25 cellular contexts compared by ENCODE assay signal in genomic region chr22:11042116-11042515, GRCh38.
"Had no signal": no experiment of that assay in that cellular context is flagged by ENCODE, and none has a peak within 500 bp of the region (broad histone marks: within the 10 kb centered on the region; RNA-seq: fewer than 3 reads in every experiment).

No MANE protein-coding gene starts in this region.

- H3K27ac ChIP-seq: esophagus squamous epithelium, heart right ventricle, ovary, psoas muscle, right lobe of liver, thoracic aorta, tibial nerve, upper lobe of left lung had no signal

- DNase-seq: effector memory CD4-positive, alpha-beta T cell; erythroblast; esophagus squamous epithelium; foreskin melanocyte; glutamatergic neuron; heart right ventricle; hypothalamus; immature natural killer cell; kidney; mesenchymal stem cell; nephron progenitor cell; nucleus accumbens; ovary; psoas muscle; right lobe of liver; small intestine; stimulated activated CD4-positive, alpha-beta T cell treated with anti-CD3 and anti-CD28 coated beads, Interleukin-15, amount 100 ng/mL, for 24 hours; stimulated activated CD4-positive, alpha-beta T cell treated with anti-CD3 and anti-CD28 coated beads, Interleukin-2, amount 100 ng/mL, for 48 hours; stimulated activated naive B cell treated with anti-CD40 and anti-IgM and Interleukin-4, amounts not matched to agents 10 μg/mL and 1 μg/mL and 100 μg/mL, for 72 hours; upper lobe of left lung had no signal

- H3K27me3 Mint-ChIP-seq: dendritic cell treated with granulocyte-macrophage colony-stimulating factor and Interleukin-4, amounts not matched to agents 40 ng/mL and 50 ng/mL, for 4 days; naive thymus-derived CD8-positive, alpha-beta T cell; stimulated activated naive B cell treated with anti-CD40 and anti-IgM and Interleukin-4, amounts not matched to agents 10 μg/mL and 1 μg/mL and 100 μg/mL, for 72 hours; stimulated activated naive CD8-positive, alpha-beta T cell treated with anti-CD3 and anti-CD28 coated beads, Interleukin-15, Interleukin-2, amounts not matched to agents 100 ng/mL and 50 ng/mL, for 24 hours had no signal

- H3K27ac Mint-ChIP-seq: dendritic cell treated with granulocyte-macrophage colony-stimulating factor and Interleukin-4, amounts not matched to agents 40 ng/mL and 50 ng/mL, for 4 days; immature natural killer cell; naive thymus-derived CD8-positive, alpha-beta T cell; nephron progenitor cell; stimulated activated naive B cell treated with anti-CD40 and anti-IgM and Interleukin-4, amounts not matched to agents 10 μg/mL and 1 μg/mL and 100 μg/mL, for 72 hours; stimulated activated naive CD8-positive, alpha-beta T cell treated with anti-CD3 and anti-CD28 coated beads, Interleukin-15, Interleukin-2, amounts not matched to agents 100 ng/mL and 50 ng/mL, for 24 hours had no signal

- H3K4me3 ChIP-seq: esophagus squamous epithelium, heart right ventricle, ovary, psoas muscle, right lobe of liver, thoracic aorta, tibial nerve, upper lobe of left lung had no signal

- H3K36me3 ChIP-seq: esophagus squamous epithelium, heart right ventricle, ovary, right lobe of liver, thoracic aorta, tibial nerve, upper lobe of left lung had no signal

- H3K4me1 ChIP-seq: esophagus squamous epithelium, heart right ventricle, psoas muscle, right lobe of liver, tibial nerve, upper lobe of left lung had no signal

- H3K4me3 Mint-ChIP-seq: dendritic cell treated with granulocyte-macrophage colony-stimulating factor and Interleukin-4, amounts not matched to agents 40 ng/mL and 50 ng/mL, for 4 days; immature natural killer cell; naive thymus-derived CD8-positive, alpha-beta T cell; nephron progenitor cell; stimulated activated naive B cell treated with anti-CD40 and anti-IgM and Interleukin-4, amounts not matched to agents 10 μg/mL and 1 μg/mL and 100 μg/mL, for 72 hours; stimulated activated naive CD8-positive, alpha-beta T cell treated with anti-CD3 and anti-CD28 coated beads, Interleukin-15, Interleukin-2, amounts not matched to agents 100 ng/mL and 50 ng/mL, for 24 hours had no signal

- H3K27me3 ChIP-seq: heart right ventricle, ovary, right lobe of liver, tibial nerve, upper lobe of left lung had no signal

- H3K4me1 Mint-ChIP-seq: immature natural killer cell; naive thymus-derived CD8-positive, alpha-beta T cell; nephron progenitor cell had no signal
